Comparison of ENCODE assay signal across 1 cellular context in the genomic region with DNA sequence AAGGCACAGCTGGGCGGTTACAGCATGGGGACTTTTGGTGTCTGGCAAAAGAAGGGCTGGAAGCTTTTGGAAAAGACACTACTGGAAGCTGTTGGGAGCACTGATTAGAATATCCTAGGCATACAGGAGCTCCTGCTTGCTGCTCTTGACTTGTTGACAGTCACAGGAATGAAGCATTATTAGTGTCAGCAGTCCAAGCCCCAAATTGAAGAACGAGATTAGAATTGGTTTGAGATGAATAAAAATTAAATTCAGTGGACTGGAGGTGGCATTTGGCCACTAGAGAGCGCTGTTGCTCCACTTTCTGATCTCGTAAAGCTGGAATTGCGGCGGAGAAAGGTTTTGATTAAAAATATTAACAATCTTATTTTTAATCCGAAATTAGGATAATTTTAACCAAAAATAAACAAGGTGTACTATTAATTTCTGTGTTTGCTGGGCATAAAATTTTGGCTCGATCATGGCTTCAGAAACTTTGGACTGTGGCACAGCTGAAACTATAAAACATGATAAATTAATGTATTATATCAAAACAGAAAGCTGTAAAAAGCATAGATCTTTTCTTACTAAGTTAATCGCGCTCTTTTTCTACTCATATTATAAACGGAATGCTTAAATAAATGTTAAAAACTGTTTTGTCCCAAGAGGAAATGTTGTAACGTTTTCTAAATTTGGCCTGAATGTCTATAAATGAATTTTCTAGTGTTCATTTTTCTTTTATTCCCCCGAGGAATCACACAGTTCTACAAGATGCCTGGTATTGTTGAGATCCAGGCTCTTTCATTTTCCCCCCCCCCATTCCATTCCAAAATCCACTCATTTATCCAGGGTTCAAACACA.
TF ChIP-seq lines count a peak whose summit lies in the region.

No MANE protein-coding gene starts in this region.

TF ChIP-seq in HEK293, 187 proteins besides CTCF, POLR2A, EP300 and RAD21 (continued from another document):
- TF ChIP-seq ZXDB (tag by site-specific recombination; IDR thresholded peaks at IDR 0.05) (0 out of 2 replicates have a peak, but pooled peaks have one; percentile 11), ZNF48 (tag by site-specific recombination; IDR thresholded peaks at IDR 0.05) (no peak), ZNF391 (tag by site-specific recombination; IDR thresholded peaks at IDR 0.05; ENCODE audit: borderline replicate concordance, low read depth) (no peak), ZEB2 (tag by site-specific recombination; IDR thresholded peaks at IDR 0.05) (peak; percentile 53), ZBTB17 (tag by site-specific recombination; IDR thresholded peaks at IDR 0.05) (peak; percentile 73), ZNF654 (tag by site-specific recombination; IDR thresholded peaks at IDR 0.05; ENCODE audit: low read depth) (peak; percentile 92), SCRT2 (tag by site-specific recombination; IDR thresholded peaks at IDR 0.05) (peak; percentile 51), ZNF473 (tag by site-specific recombination; IDR thresholded peaks at IDR 0.05) (no peak), OSR2 (tag by site-specific recombination; IDR thresholded peaks at IDR 0.05) (peak; percentile 79), ZNF660 (tag by site-specific recombination; IDR thresholded peaks at IDR 0.05) (peak; percentile 73; the same call in 1 of the 2 replicates), ZBTB8A (tag by site-specific recombination; IDR thresholded peaks at IDR 0.05) (peak; percentile 14; the same call in 1 of the 2 replicates), ZNF394 (tag by site-specific recombination; IDR thresholded peaks at IDR 0.05; ENCODE audit: borderline replicate concordance) (no peak), ZNF155 (tag by site-specific recombination; IDR thresholded peaks at IDR 0.05) (no peak), ZNF785 (tag by site-specific recombination; IDR thresholded peaks at IDR 0.05) (no peak), ZNF10 (tag by site-specific recombination; IDR thresholded peaks at IDR 0.05) (no peak)
- TF ChIP-seq, protein P1, sequence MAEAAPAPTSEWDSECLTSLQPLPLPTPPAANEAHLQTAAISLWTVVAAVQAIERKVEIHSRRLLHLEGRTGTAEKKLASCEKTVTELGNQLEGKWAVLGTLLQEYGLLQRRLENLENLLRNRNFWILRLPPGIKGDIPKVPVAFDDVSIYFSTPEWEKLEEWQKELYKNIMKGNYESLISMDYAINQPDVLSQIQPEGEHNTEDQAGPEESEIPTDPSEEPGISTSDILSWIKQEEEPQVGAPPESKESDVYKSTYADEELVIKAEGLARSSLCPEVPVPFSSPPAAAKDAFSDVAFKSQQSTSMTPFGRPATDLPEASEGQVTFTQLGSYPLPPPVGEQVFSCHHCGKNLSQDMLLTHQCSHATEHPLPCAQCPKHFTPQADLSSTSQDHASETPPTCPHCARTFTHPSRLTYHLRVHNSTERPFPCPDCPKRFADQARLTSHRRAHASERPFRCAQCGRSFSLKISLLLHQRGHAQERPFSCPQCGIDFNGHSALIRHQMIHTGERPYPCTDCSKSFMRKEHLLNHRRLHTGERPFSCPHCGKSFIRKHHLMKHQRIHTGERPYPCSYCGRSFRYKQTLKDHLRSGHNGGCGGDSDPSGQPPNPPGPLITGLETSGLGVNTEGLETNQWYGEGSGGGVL (tag by site-specific recombination; IDR thresholded peaks at IDR 0.05) = no peak
- TF ChIP-seq, protein P2, sequence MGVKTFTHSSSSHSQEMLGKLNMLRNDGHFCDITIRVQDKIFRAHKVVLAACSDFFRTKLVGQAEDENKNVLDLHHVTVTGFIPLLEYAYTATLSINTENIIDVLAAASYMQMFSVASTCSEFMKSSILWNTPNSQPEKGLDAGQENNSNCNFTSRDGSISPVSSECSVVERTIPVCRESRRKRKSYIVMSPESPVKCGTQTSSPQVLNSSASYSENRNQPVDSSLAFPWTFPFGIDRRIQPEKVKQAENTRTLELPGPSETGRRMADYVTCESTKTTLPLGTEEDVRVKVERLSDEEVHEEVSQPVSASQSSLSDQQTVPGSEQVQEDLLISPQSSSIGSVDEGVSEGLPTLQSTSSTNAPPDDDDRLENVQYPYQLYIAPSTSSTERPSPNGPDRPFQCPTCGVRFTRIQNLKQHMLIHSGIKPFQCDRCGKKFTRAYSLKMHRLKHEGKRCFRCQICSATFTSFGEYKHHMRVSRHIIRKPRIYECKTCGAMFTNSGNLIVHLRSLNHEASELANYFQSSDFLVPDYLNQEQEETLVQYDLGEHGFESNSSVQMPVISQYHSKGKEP (tag by site-specific recombination; IDR thresholded peaks at IDR 0.05) = peak; percentile 79
